In genomic region chr5:10542151-10542550, GRCh38 we compare ENCODE assay signal across 31 cellular contexts.
"Had no signal": no experiment of that assay in that cellular context is flagged by ENCODE, and none has a peak within 500 bp of the region (broad histone marks: within the 10 kb centered on the region; RNA-seq: fewer than 3 reads in every experiment).

No MANE protein-coding gene starts in this region.

- H3K4me3 ChIP-seq: PC-9 had no signal

- H3K9ac ChIP-seq: KMS-11 had no signal

- H3K4me2 ChIP-seq: KMS-11, PC-9 had no signal

- H2AFZ ChIP-seq: PC-9 had no signal

- ATAC-seq: activated naive CD4-positive, alpha-beta T cell treated with anti-CD3 and anti-CD28 coated beads, Interleukin-2, amount 50 U/mL, for 72 hours; activated T-cell treated with anti-CD3 and anti-CD28 coated beads, Interleukin-2, amount 50 U/mL, for 4 hours; Right ventricle myocardium inferior had no signal

- H3K9me3 Mint-ChIP-seq: activated CD4-positive, alpha-beta T cell treated with anti-CD3 and anti-CD28 coated beads, Interleukin-2, amount 10 ng/mL, durations not matched to agents 7 days and 5 days; activated naive CD4-positive, alpha-beta T cell treated with anti-CD3 and anti-CD28 coated beads for 36 hours; activated naive CD4-positive, alpha-beta T cell treated with anti-CD3 and anti-CD28 coated beads, Interleukin-2, amount 50 U/mL, for 72 hours; activated T-cell treated with anti-CD3 and anti-CD28 coated beads, Interleukin-2, amount 50 U/mL, for 4 hours; activated T-helper 1 cell treated with anti-CD3 and anti-CD28 coated beads, Interleukin-12 subunit alpha, Interleukin-12 subunit beta, Interleukin-2, Interleukin-4 antibody, amounts not matched to agents 30 ng/mL and 10 ng/mL and 1 ng/mL, durations not matched to agents 14 hours and 24 hours and 36 hours had no signal

- DNase-seq: activated CD4-positive, alpha-beta T cell treated with anti-CD3 and anti-CD28 coated beads, Interleukin-2, amount 10 ng/mL, durations not matched to agents 7 days and 5 days; activated CD4-positive, alpha-beta T cell treated with anti-CD3 and anti-CD28 coated beads, Interleukin-2, amount 50 U/mL, for 48 hours; activated CD8-positive, alpha-beta memory T cell treated with anti-CD3 and anti-CD28 coated beads, Interleukin-2, amount 50 U/mL, for 4 hours; activated gamma-delta T cell treated with Interleukin-2 at 50 U/mL for 16 hours; activated naive CD4-positive, alpha-beta T cell treated with anti-CD3 and anti-CD28 coated beads for 36 hours; activated T-cell treated with anti-CD3 and anti-CD28 coated beads for 4 hours; activated T-cell treated with anti-CD3 and anti-CD28 coated beads, Interleukin-2, amount 50 U/mL, for 4 hours; anterior cingulate cortex; central memory CD4-positive, alpha-beta T cell; MM.1S; MV-4-11; NCI-H1092; NCI-H1436 treated with DMSO at 0.1 percent for 48 hours; NCI-H1694 treated with DMSO at 0.1 percent for 48 hours; NCI-H2029; NCI-H2107; NCI-H2171; NCI-H510A; NCI-H526; NCI-H748 treated with DMSO at 0.1 percent for 48 hours; NK-92 treated with Interleukin-12 subunit alpha and Interleukin-12 subunit beta, amount 100 ng/mL, for 24 hours; PC-9; SIG-M5; T1000; WERI-Rb-1 had no signal

- H3K36me3 ChIP-seq: WERI-Rb-1 had no signal

- H3K27ac Mint-ChIP-seq: activated CD4-positive, alpha-beta T cell treated with anti-CD3 and anti-CD28 coated beads, Interleukin-2, amount 10 ng/mL, durations not matched to agents 7 days and 5 days; activated naive CD4-positive, alpha-beta T cell treated with anti-CD3 and anti-CD28 coated beads for 36 hours; activated naive CD4-positive, alpha-beta T cell treated with anti-CD3 and anti-CD28 coated beads, Interleukin-2, amount 50 U/mL, for 72 hours; activated T-helper 1 cell treated with anti-CD3 and anti-CD28 coated beads, Interleukin-12 subunit alpha, Interleukin-12 subunit beta, Interleukin-2, Interleukin-4 antibody, amounts not matched to agents 30 ng/mL and 10 ng/mL and 1 ng/mL, durations not matched to agents 14 hours and 24 hours and 36 hours; brain had no signal

- H3K36me3 Mint-ChIP-seq: activated naive CD4-positive, alpha-beta T cell treated with anti-CD3 and anti-CD28 coated beads, Interleukin-2, amount 50 U/mL, for 72 hours; brain had no signal

- H3K27ac ChIP-seq: KMS-11, PC-9, RWPE1, WERI-Rb-1 had no signal

- H3K4me3 Mint-ChIP-seq: activated CD4-positive, alpha-beta T cell treated with anti-CD3 and anti-CD28 coated beads, Interleukin-2, amount 10 ng/mL, durations not matched to agents 7 days and 5 days; activated naive CD4-positive, alpha-beta T cell treated with anti-CD3 and anti-CD28 coated beads for 36 hours; activated T-cell treated with anti-CD3 and anti-CD28 coated beads, Interleukin-2, amount 50 U/mL, for 4 hours; activated T-helper 1 cell treated with anti-CD3 and anti-CD28 coated beads, Interleukin-12 subunit alpha, Interleukin-12 subunit beta, Interleukin-2, Interleukin-4 antibody, amounts not matched to agents 30 ng/mL and 10 ng/mL and 1 ng/mL, durations not matched to agents 14 hours and 24 hours and 36 hours; brain had no signal
